11 cellular contexts compared by ENCODE assay signal in the genomic region with DNA sequence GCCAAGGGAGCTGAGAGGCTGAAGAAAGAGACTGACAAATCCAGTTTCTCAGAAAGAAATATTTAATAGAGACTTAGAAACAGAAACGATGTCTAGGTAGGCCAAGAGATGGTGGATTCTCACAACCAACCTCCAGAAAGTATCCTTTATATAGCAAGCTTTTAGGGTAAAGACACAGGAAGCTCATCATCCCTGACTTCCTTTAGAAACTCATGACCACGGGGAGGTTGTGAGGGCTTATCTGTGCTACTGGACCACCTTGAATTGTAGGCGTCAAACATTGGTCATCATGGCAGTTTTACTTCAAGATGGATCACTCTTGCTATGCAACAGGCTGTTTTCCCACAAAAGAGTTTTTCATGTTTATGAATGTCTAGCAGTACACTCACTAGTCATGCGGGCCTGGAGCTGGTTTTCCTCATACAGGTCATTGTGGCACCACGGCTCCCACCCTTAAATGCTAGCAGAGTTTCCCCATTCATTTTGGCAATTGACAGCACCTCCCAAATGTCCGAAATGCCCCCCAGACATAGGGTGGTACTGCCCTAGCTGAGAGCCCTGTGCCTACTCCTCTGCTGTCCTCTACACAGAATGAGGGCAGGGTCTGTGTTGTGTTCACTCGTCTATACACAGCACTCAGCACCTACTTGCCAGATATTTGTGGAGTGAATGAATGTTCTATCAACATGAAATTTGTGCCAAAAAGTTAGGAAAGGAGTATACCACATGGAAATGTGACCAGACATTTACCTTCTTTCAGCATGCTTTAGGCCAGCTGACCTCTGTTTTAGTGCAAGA. TPM values are rescaled to one million over a fixed set of nuclear protein-coding genes. Genes with fewer than 3 reads are reported as not detected.
DNase-seq lines count a peak whose midpoint lies in the region; ATAC-seq and TF ChIP-seq lines count a peak whose summit lies in the region.
"Had no signal": no experiment of that assay in that cellular context is flagged by ENCODE, and none has a peak within 500 bp of the region (broad histone marks: within the 10 kb centered on the region; RNA-seq: fewer than 3 reads in every experiment).

No MANE protein-coding gene starts in this region.

- H3K27me3 ChIP-seq in naive thymus-derived CD4-positive, alpha-beta T cell (ENCODE audit: control insufficient read depth in 2 of 2, insufficient read depth in 2 of 2, low read length in 2 of 2): no peaks in the 10 kb centered on the region
- no peaks in the 10 kb centered on the region for H3K27me3 ChIP-seq in vagina

- no peak for TF ChIP-seq CTCF in coronary artery (IDR thresholded peaks at IDR 0.05)
- TF ChIP-seq CTCF in vagina (IDR thresholded peaks at IDR 0.05): no peak

- H3K27ac Mint-ChIP-seq in naive thymus-derived CD4-positive, alpha-beta T cell: no peak overlapping the region
- H3K27ac Mint-ChIP-seq: activated CD4-positive, alpha-beta memory T cell treated with anti-CD3 and anti-CD28 coated beads, Interleukin-2, amount 10 ng/mL, durations not matched to agents 7 days and 5 days had no signal

- DNase-seq in Right ventricle myocardium inferior (ENCODE audit: missing footprints) (no peak), cardiac septum (ENCODE audit: low spot score) (no peak), coronary artery (ENCODE audit: low spot score) (no peak), vagina (ENCODE audit: extremely low spot score in 2 of 2) (no peak), nucleus accumbens (lab: John Stamatoyannopoulos, UW) (no peak)
- no peak for DNase-seq in naive thymus-derived CD4-positive, alpha-beta T cell
- no peak for DNase-seq in activated CD4-positive, CD25-positive, alpha-beta regulatory T cell treated with anti-CD3 and anti-CD28 coated beads, Interleukin-2, amount 50 U/mL, for 72 hours
- DNase-seq: activated CD4-positive, alpha-beta memory T cell treated with anti-CD3 and anti-CD28 coated beads, Interleukin-2, amount 10 ng/mL, durations not matched to agents 7 days and 5 days; NCI-H1436 treated with DMSO at 0.1 percent for 48 hours had no signal

- H3K4me3 ChIP-seq in coronary artery: peak overlapping the region; percentile 17
- no peak overlapping the region for H3K4me3 ChIP-seq in naive thymus-derived CD4-positive, alpha-beta T cell (ENCODE audit: low read length)
- H3K4me3 ChIP-seq in vagina: no peak overlapping the region

- H3K36me3 ChIP-seq in naive thymus-derived CD4-positive, alpha-beta T cell (ENCODE audit: control insufficient read depth in 2 of 3, insufficient read depth in 3 of 3, low read length in 3 of 3): no peaks in the 10 kb centered on the region
- H3K36me3 ChIP-seq in vagina: no peaks in the 10 kb centered on the region

- CTCF ChIA-PET in naive thymus-derived CD4-positive, alpha-beta T cell (lab: Charles Lee): interaction anchor here (1.2 kb wide), 1 partner anchor 23 kb away, joined by 3 read pairs; no protein-coding TSS in a partner anchor

- ATAC-seq in Right ventricle myocardium inferior: peak; percentile 57
- ATAC-seq in naive thymus-derived CD4-positive, alpha-beta T cell: peak; percentile 24
- ATAC-seq in HG03045 (IDR thresholded peaks at IDR 0.05; ENCODE audit: unreplicated experiment): no peak
- ATAC-seq: T-cell had no signal

- H3K27me3 Mint-ChIP-seq in naive thymus-derived CD4-positive, alpha-beta T cell: no peaks in the 10 kb centered on the region
- H3K27me3 Mint-ChIP-seq: activated CD4-positive, alpha-beta memory T cell treated with anti-CD3 and anti-CD28 coated beads, Interleukin-2, amount 10 ng/mL, durations not matched to agents 7 days and 5 days; T-cell had no signal

- H3K4me1 Mint-ChIP-seq in naive thymus-derived CD4-positive, alpha-beta T cell: peaks cover 3 to 44% (median 14%) of the 10 kb centered on the region in 7 donors
- H3K4me1 Mint-ChIP-seq: activated CD4-positive, alpha-beta memory T cell treated with anti-CD3 and anti-CD28 coated beads, Interleukin-2, amount 10 ng/mL, durations not matched to agents 7 days and 5 days had no signal

- no peak for TF ChIP-seq POLR2A in vagina (IDR thresholded peaks at IDR 0.05)

- H3K36me3 Mint-ChIP-seq in naive thymus-derived CD4-positive, alpha-beta T cell: peaks cover 0 to 21% (median 0%) of the 10 kb centered on the region in 5 donors

- POLR2A ChIA-PET in naive thymus-derived CD4-positive, alpha-beta T cell (lab: Charles Lee): interaction anchor here (1.4 kb wide), 1 partner anchor 14 kb away, joined by 4 read pairs; no protein-coding TSS in a partner anchor

- intact Hi-C loops in Right ventricle myocardium inferior (cut with DNase I): loop anchor here (2.0 kb wide), 1 partner anchor 14 kb away; no protein-coding TSS in a partner anchor
- intact Hi-C loops in cardiac septum (cut with DNase I): no loop called here
- intact Hi-C loops in naive thymus-derived CD4-positive, alpha-beta T cell (cut with micrococcal nuclease): no loop called here
- intact Hi-C loops in vagina (cut with DNase I): no loop called here

- H3K9me3 ChIP-seq in naive thymus-derived CD4-positive, alpha-beta T cell (ENCODE audit: control insufficient read depth in 2 of 3, low read length in 3 of 3): no peaks in the 10 kb centered on the region
- no peaks in the 10 kb centered on the region for H3K9me3 ChIP-seq in vagina

- H3K9me3 Mint-ChIP-seq in naive thymus-derived CD4-positive, alpha-beta T cell: no peaks in the 10 kb centered on the region
- H3K9me3 Mint-ChIP-seq: activated CD4-positive, alpha-beta memory T cell treated with anti-CD3 and anti-CD28 coated beads, Interleukin-2, amount 10 ng/mL, durations not matched to agents 7 days and 5 days; T-cell had no signal

- H3K27ac ChIP-seq in coronary artery (peak overlapping the region; percentile 67 to 74), vagina (peak overlapping the region; percentile 46)
- H3K27ac ChIP-seq in naive thymus-derived CD4-positive, alpha-beta T cell (ENCODE audit: low read depth, low read length): no peak overlapping the region

- H3K4me1 ChIP-seq in naive thymus-derived CD4-positive, alpha-beta T cell (ENCODE audit: control insufficient read depth in 2 of 2, insufficient read depth in 2 of 2, low read length in 2 of 2): no peaks in the 10 kb centered on the region
- H3K4me1 ChIP-seq in vagina: peaks cover 62% of the 10 kb centered on the region

- H3K4me3 Mint-ChIP-seq in naive thymus-derived CD4-positive, alpha-beta T cell: no peak overlapping the region
- H3K4me3 Mint-ChIP-seq: activated CD4-positive, alpha-beta memory T cell treated with anti-CD3 and anti-CD28 coated beads, Interleukin-2, amount 10 ng/mL, durations not matched to agents 7 days and 5 days had no signal

RNA-seq across cellular contexts. Expression of gene ATP6V1E2, which starts 26.0 kb away (rescaled TPM):
- total RNA-seq in Right ventricle myocardium inferior (6.7 TPM), cardiac septum (8.7 TPM), vagina (4.2 TPM)
- total RNA-seq in naive thymus-derived CD4-positive, alpha-beta T cell: 10 to 100 TPM in 3 of 5 experiments, 1 to 10 TPM in 2; 6.4 to 34.1 (median 15.2) TPM
- 10 to 100 TPM in 1 of 2 donors, 1 to 10 TPM in 1; 8.5 to 10.6 TPM for polyA plus RNA-seq in naive thymus-derived CD4-positive, alpha-beta T cell

RNA-seq across cellular contexts. Expression of gene RHOQ, which starts 26.1 kb away (rescaled TPM):
- 415 TPM for total RNA-seq in Right ventricle myocardium inferior
- total RNA-seq in cardiac septum: 314 TPM
- total RNA-seq in naive thymus-derived CD4-positive, alpha-beta T cell: 10 to 100 TPM in 4 of 5 experiments, 1 to 10 TPM in 1; 7.1 to 73.1 (median 27.0) TPM
- polyA plus RNA-seq in naive thymus-derived CD4-positive, alpha-beta T cell: under 1 TPM; 0.35 to 0.89 TPM
- total RNA-seq in vagina: 121 TPM

RNA-seq across cellular contexts. Expression of gene PIGF, which starts 48.4 kb away (rescaled TPM):
- total RNA-seq in Right ventricle myocardium inferior: 10.5 TPM
- 10.9 TPM for total RNA-seq in cardiac septum
- total RNA-seq in naive thymus-derived CD4-positive, alpha-beta T cell: 10 to 100 TPM; 13.1 to 32.3 (median 21.6) TPM
- polyA plus RNA-seq in naive thymus-derived CD4-positive, alpha-beta T cell: 10 to 100 TPM; 13.1 to 17.8 TPM
- 12.3 TPM for total RNA-seq in vagina

RNA-seq across cellular contexts. Expression of gene CRIPT, which starts 48.6 kb away (rescaled TPM):
- total RNA-seq in Right ventricle myocardium inferior (19.8 TPM), cardiac septum (15.8 TPM), vagina (13.0 TPM)
- total RNA-seq in naive thymus-derived CD4-positive, alpha-beta T cell: 10 to 100 TPM; 12.7 to 24.7 (median 15.7) TPM
- 1 to 10 TPM; 7.5 to 8.9 TPM for polyA plus RNA-seq in naive thymus-derived CD4-positive, alpha-beta T cell
